8 cellular contexts compared by ENCODE assay signal in the genomic region with DNA sequence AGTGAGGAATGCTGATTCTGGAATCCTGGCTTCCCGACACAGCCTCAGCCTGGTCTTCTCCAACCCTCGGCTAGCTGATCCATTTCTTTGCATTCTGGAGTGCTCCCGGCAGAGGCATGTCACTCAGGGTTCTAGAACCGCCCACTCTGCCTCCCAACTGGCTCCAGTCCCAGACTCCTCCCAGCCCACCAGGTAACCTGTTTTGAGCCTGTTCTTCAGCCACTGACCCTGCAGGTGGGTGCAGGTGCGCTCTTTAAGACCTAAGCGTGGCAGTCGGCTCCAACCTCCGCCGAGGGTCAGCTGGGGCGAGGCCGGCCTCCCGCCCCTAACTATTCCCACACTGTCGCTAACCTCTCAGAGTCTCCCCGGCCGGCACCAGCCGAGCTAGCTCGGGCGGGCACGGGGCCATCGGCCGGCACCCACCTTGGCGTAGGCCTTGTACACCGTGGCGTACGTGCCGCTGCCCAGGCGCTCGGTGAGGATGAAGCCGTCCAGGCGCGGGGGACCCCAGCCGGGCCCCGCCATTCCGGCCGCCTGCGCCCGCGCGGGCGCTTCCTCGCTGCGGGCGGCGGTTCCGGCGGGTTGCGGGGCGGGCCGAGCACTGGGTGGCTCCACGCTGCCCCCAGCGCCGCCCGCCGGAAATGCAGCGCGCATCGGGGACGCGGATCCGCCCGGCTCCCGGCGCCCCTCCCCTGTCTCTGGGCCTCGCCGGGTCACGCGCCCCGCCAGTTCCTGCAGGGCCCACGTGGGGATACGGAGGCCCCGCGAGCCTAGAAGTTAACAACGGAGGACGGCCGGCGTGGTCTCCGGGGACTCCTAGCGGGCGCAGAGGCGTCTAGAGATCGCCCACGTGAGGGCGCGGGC. TPM values are rescaled to one million over a fixed set of nuclear protein-coding genes. Genes with fewer than 3 reads are reported as not detected.
DNase-seq lines count a peak whose midpoint lies in the region; FAIRE-seq and TF ChIP-seq lines count a peak whose summit lies in the region.

TSS of gene ULK3 (minus strand) at position 576 of the 864 bp plus-strand sequence. CDS start at position 525, 51 bp downstream.

- no peaks in the 10 kb centered on the region for H3K27me3 ChIP-seq in neuronal stem cell (ENCODE audit: control insufficient read depth in 3 of 3, insufficient read depth in 3 of 3, low read depth in 1 of 3, low read length in 3 of 3)

- peak within 1 kb of the TSS; percentile 31 for H3K14ac ChIP-seq in neuronal stem cell (ENCODE audit: low read length)

- H2BK15ac ChIP-seq in neuronal stem cell (ENCODE audit: low read length) = peak within 1 kb of the TSS; percentile 83

- peak within 1 kb of the TSS; percentile 87 for H2BK5ac ChIP-seq in neuronal stem cell (ENCODE audit: low read length)

- DNase-seq in GM04504 (ENCODE audit: low read depth) (peak; percentile 66), HFFc6 (peak; percentile 79), NAMALWA (ENCODE audit: low spot score) (peak; percentile 96), SK-N-DZ (ENCODE audit: low spot score) (peak; percentile 91), frontal cortex (ENCODE audit: low spot score in 2 of 2) (peak; percentile 99), neuronal stem cell (ENCODE audit: low spot score) (peak; percentile 87)
- DNase-seq in activated naive CD4-positive, alpha-beta T cell treated with anti-CD3 and anti-CD28 coated beads for 36 hours = peak; percentile 93

- intact Hi-C loops in activated naive CD4-positive, alpha-beta T cell treated with anti-CD3 and anti-CD28 coated beads for 36 hours (cut with micrococcal nuclease) = loop anchor here (1.0 to 10.0 kb wide), 9 partner anchors 30 to 378 kb away; partner anchors contain the start of genes CLK3, COX5A, EDC3 and FAM219B

- peak within 1 kb of the TSS; percentile 97 for H2AFZ ChIP-seq in neuronal stem cell (ENCODE audit: low read length)

- no CpG with 5 or more reads among the region's 84 CpGs for WGBS in neuronal stem cell (ENCODE audit: extremely low coverage in 2 of 2, insufficient read length in 2 of 2, insufficient replicate concordance in 1 of 2), 2 donors

- H3K36me3 ChIP-seq in neuronal stem cell (replicated peaks in 1 of 2; ENCODE audit: control insufficient read depth in 2 of 2, insufficient read depth in 2 of 2, low read length in 2 of 2) = peaks cover 7 to 65% of the 10 kb centered on the region in 2 donors

- peak within 1 kb of the TSS; percentile 95 for H3K9ac ChIP-seq in neuronal stem cell (ENCODE audit: low read depth, low read length, poor library complexity)

- peaks cover 6 to 12% of the 10 kb centered on the region in 2 donors for H3K4me1 ChIP-seq in neuronal stem cell (ENCODE audit: control insufficient read depth in 2 of 2, insufficient read depth in 1 of 2, low read depth in 1 of 2, low read length in 2 of 2)

- peak within 1 kb of the TSS; percentile 32 for H4K91ac ChIP-seq in neuronal stem cell (ENCODE audit: low read depth, low read length, poor library complexity)

- H3K27ac Mint-ChIP-seq in HFFc6 = peak within 1 kb of the TSS; percentile 81
- peak within 1 kb of the TSS; percentile 89 for H3K27ac Mint-ChIP-seq in activated naive CD4-positive, alpha-beta T cell treated with anti-CD3 and anti-CD28 coated beads for 36 hours

- no peaks in the 10 kb centered on the region; the same call in 1 of the 2 replicates for H3K27me3 Mint-ChIP-seq in HFFc6 (ENCODE audit: insufficient read depth)
- H3K27me3 Mint-ChIP-seq in activated naive CD4-positive, alpha-beta T cell treated with anti-CD3 and anti-CD28 coated beads for 36 hours (ENCODE audit: low read depth) = no peaks in the 10 kb centered on the region

- no peak for FAIRE-seq in frontal cortex (lab: Jason Lieb, UNC)

- no peak within 1 kb of the TSS for H2BK120ac ChIP-seq in neuronal stem cell (ENCODE audit: low read depth, low read length)

- H3K79me1 ChIP-seq in neuronal stem cell (ENCODE audit: low read depth, low read length) = peaks cover 3% of the 10 kb centered on the region

- peak within 1 kb of the TSS; percentile 94 for H3K4me3 Mint-ChIP-seq in HFFc6
- H3K4me3 Mint-ChIP-seq in activated naive CD4-positive, alpha-beta T cell treated with anti-CD3 and anti-CD28 coated beads for 36 hours = peak within 1 kb of the TSS; percentile 86

- H2BK12ac ChIP-seq in neuronal stem cell (ENCODE audit: low read length) = no peak within 1 kb of the TSS

- no peak within 1 kb of the TSS for H4K8ac ChIP-seq in neuronal stem cell (ENCODE audit: low read depth, low read length)

- H3K27ac ChIP-seq in neuronal stem cell (replicated peaks; ENCODE audit: low read length) = peak within 1 kb of the TSS; percentile 23

- no peaks in the 10 kb centered on the region for H3K9me3 ChIP-seq in neuronal stem cell (replicated peaks in 1 of 2; ENCODE audit: control insufficient read depth in 2 of 2, insufficient read depth in 1 of 2, low read depth in 1 of 2, low read length in 2 of 2)

- H3K36me3 Mint-ChIP-seq in HFFc6 (ENCODE audit: low read depth) = peaks cover 4% of the 10 kb centered on the region; the same call in 1 of the 2 replicates
- H3K36me3 Mint-ChIP-seq in activated naive CD4-positive, alpha-beta T cell treated with anti-CD3 and anti-CD28 coated beads for 36 hours (ENCODE audit: low read depth) = peaks cover 15% of the 10 kb centered on the region

- peak within 1 kb of the TSS; percentile 98 for H3K18ac ChIP-seq in neuronal stem cell (ENCODE audit: low read length)

- peak within 1 kb of the TSS; percentile 78 for H3K4me2 ChIP-seq in neuronal stem cell (ENCODE audit: insufficient read depth, low read length, poor library complexity, severe bottlenecking)

- CTCF ChIA-PET in activated naive CD4-positive, alpha-beta T cell treated with anti-CD3 and anti-CD28 coated beads for 36 hours (lab: Charles Lee) = interaction anchor here (0.6 to 1.9 kb wide), 6 partner anchors 10 to 265 kb away, joined by 3 to 13 read pairs (median 8); no protein-coding TSS in a partner anchor

- H3K23ac ChIP-seq in neuronal stem cell (ENCODE audit: low read depth, low read length, poor library complexity) = peak within 1 kb of the TSS; percentile 94

- no peak within 1 kb of the TSS for H2AK5ac ChIP-seq in neuronal stem cell (ENCODE audit: low read depth, low read length)

- no peak within 1 kb of the TSS for H3K4ac ChIP-seq in neuronal stem cell (ENCODE audit: low read length)

- peak within 1 kb of the TSS; percentile 90 to 97 for H3K4me3 ChIP-seq in neuronal stem cell (ENCODE audit: low read length in 2 of 2)

- H3K4me1 Mint-ChIP-seq in HFFc6 (ENCODE audit: low read depth) = peaks cover 17% of the 10 kb centered on the region; the same call in 1 of the 2 replicates
- H3K4me1 Mint-ChIP-seq in activated naive CD4-positive, alpha-beta T cell treated with anti-CD3 and anti-CD28 coated beads for 36 hours (ENCODE audit: low read depth) = peaks cover 44% of the 10 kb centered on the region

- TF ChIP-seq CTCF in HFFc6 (IDR thresholded peaks at IDR 0.05) (peak; percentile 82), subcutaneous adipose tissue (IDR thresholded peaks at IDR 0.05; ENCODE audit: low read depth) (no peak)

- H3K9me3 Mint-ChIP-seq in HFFc6 = no peaks in the 10 kb centered on the region
- no peaks in the 10 kb centered on the region for H3K9me3 Mint-ChIP-seq in activated naive CD4-positive, alpha-beta T cell treated with anti-CD3 and anti-CD28 coated beads for 36 hours

RNA-seq across cellular contexts. Expression of gene ULK3, which starts in this region (rescaled TPM):
- total RNA-seq in HFFc6 (2021; fragmentation: NEBNext Ultra II Directional; extraction: Animal tissue kit (Norgen Biotek cat#: 25700)) = 10 to 100 TPM; 12.5 to 18.9 (median 16.1) TPM
- polyA plus RNA-seq in SK-N-DZ (2014; cell fraction: cytosol; rRNA removed) = 44.6 and 52.1 TPM in 2 replicates
- 413 and 419 TPM in 2 replicates for polyA plus RNA-seq in SK-N-DZ (2014; cell fraction: nucleus; rRNA removed)
- 10 to 100 TPM; 58.9 to 69.2 TPM for total RNA-seq in activated naive CD4-positive, alpha-beta T cell treated with anti-CD3 and anti-CD28 coated beads for 36 hours
- 30.6 TPM for total RNA-seq in frontal cortex
- 16.2 TPM for polyA plus RNA-seq in neuronal stem cell (2013, experiment 1 of 2)
- polyA plus RNA-seq in neuronal stem cell (2013, experiment 2 of 2) = 15.9 TPM
- 10 to 100 TPM; 23.8 to 29.8 (median 28.7) TPM for total RNA-seq in subcutaneous adipose tissue

Comparison
In these comparisons a context has a peak if more than half of its experiments do, and no peak if none do; other contexts are left out.
1. Peak in every context shown above with its lines: DNase-seq, H3K4me3 ChIP-seq and H3K27ac ChIP-seq.